ENCODE assay signal across 1 cellular context in the genomic region with DNA sequence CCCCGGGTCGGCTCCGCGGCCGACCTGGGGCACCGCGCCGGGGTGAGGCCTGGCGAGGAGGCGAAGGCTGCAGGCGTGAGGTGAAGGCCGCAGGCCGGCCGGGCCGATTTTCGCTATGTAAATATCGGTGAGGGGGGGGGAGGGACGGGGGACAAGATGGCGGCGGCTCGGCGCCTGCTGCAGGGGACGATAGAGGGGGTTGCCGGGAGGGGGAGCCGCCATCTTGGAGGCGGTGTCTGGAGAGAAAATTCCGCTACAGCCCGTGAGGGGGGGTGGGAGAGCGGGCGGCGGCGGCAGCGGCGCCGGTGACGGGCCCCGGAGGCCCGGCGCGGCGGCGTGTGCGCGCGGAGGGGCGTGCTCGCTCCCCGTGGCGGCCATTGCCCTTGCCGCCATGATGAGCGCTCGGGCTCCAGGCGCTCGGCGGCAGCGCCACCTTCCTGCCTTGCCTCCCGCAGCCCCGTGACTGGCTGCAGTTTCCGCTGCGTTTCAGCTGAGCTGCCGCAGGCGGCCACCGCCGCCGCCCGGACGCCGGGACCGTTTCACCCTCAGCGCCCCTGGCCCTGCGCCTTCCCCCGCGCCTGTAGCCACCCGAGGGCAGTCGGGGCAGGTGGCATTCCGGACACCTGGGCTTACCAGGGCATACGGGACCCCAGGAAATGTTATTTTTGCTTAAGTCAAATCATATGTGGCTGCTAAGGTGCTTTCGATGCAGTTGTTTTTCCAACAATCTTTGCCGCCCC.
A peak's percentile ranks its signal among the peaks of the same experiment; 100 is the strongest.
TF ChIP-seq lines count a peak whose summit lies in the region.

No MANE protein-coding gene starts in this region.

TF ChIP-seq in GM12878, 131 proteins besides CTCF, POLR2A, EP300 and RAD21 (continued from another document and continues in another):
- TF ChIP-seq, protein P1, sequence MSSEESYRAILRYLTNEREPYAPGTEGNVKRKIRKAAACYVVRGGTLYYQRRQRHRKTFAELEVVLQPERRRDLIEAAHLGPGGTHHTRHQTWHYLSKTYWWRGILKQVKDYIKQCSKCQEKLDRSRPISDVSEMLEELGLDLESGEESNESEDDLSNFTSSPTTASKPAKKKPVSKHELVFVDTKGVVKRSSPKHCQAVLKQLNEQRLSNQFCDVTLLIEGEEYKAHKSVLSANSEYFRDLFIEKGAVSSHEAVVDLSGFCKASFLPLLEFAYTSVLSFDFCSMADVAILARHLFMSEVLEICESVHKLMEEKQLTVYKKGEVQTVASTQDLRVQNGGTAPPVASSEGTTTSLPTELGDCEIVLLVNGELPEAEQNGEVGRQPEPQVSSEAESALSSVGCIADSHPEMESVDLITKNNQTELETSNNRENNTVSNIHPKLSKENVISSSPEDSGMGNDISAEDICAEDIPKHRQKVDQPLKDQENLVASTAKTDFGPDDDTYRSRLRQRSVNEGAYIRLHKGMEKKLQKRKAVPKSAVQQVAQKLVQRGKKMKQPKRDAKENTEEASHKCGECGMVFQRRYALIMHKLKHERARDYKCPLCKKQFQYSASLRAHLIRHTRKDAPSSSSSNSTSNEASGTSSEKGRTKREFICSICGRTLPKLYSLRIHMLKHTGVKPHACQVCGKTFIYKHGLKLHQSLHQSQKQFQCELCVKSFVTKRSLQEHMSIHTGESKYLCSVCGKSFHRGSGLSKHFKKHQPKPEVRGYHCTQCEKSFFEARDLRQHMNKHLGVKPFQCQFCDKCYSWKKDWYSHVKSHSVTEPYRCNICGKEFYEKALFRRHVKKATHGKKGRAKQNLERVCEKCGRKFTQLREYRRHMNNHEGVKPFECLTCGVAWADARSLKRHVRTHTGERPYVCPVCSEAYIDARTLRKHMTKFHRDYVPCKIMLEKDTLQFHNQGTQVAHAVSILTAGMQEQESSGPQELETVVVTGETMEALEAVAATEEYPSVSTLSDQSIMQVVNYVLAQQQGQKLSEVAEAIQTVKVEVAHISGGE (CRISPR knock-in tag; IDR thresholded peaks at IDR 0.05): no peak
- TF ChIP-seq, protein P2, sequence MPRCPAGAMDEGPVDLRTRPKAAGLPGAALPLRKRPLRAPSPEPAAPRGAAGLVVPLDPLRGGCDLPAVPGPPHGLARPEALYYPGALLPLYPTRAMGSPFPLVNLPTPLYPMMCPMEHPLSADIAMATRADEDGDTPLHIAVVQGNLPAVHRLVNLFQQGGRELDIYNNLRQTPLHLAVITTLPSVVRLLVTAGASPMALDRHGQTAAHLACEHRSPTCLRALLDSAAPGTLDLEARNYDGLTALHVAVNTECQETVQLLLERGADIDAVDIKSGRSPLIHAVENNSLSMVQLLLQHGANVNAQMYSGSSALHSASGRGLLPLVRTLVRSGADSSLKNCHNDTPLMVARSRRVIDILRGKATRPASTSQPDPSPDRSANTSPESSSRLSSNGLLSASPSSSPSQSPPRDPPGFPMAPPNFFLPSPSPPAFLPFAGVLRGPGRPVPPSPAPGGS (IDR thresholded peaks at IDR 0.05; ENCODE audit: borderline replicate concordance, insufficient read depth, low read depth, low read length, poor library complexity, severe bottlenecking): peak; percentile 30
- TF ChIP-seq MEF2B (IDR thresholded peaks at IDR 0.05; ENCODE audit: partially characterized antibody, poor library complexity, severe bottlenecking) (no peak), MYC (IDR thresholded peaks at IDR 0.05; ENCODE audit: insufficient read depth, insufficient read length, insufficient replicate concordance, low read length, severe bottlenecking) (peak; percentile 46), KLF5 (IDR thresholded peaks at IDR 0.05; ENCODE audit: partially characterized antibody) (no peak), YBX1 (IDR thresholded peaks at IDR 0.05) (no peak), BACH1 (IDR thresholded peaks at IDR 0.05; ENCODE audit: borderline replicate concordance) (peak; percentile 85), CEBPB (IDR thresholded peaks at IDR 0.05; ENCODE audit: borderline replicate concordance in 1 of 2, low read depth in 2 of 2, low read length in 2 of 2) (no peak), BMI1 (IDR thresholded peaks at IDR 0.05; ENCODE audit: borderline replicate concordance) (no peak), ZNF274 (IDR thresholded peaks at IDR 0.05; ENCODE audit: insufficient read depth, insufficient read length) (no peak), POU2F2 (IDR thresholded peaks at IDR 0.05; ENCODE audit: borderline replicate concordance, low read depth, low read length) (peak; percentile 66; the same call in 2 of the 3 replicates), NR2C2 (IDR thresholded peaks at IDR 0.05; ENCODE audit: borderline replicate concordance, control insufficient read depth, insufficient read length, low read depth) (no peak), PAX5 (IDR thresholded peaks at IDR 0.05; ENCODE audit: borderline replicate concordance, low read depth, low read length) (peak; percentile 61; the same call in 1 of the 2 replicates), NFYA (IDR thresholded peaks at IDR 0.05; ENCODE audit: borderline replicate concordance, low read depth, low read length) (no peak), MTA2 (IDR thresholded peaks at IDR 0.05; ENCODE audit: low read depth) (no peak), SMARCA5 (IDR thresholded peaks at IDR 0.05) (peak; percentile 88), POLR2AphosphoS2 (IDR thresholded peaks at IDR 0.05; ENCODE audit: low read depth, low read length) (no peak), TCF7 (IDR thresholded peaks at IDR 0.05; ENCODE audit: borderline replicate concordance) (no peak), SIX5 (IDR thresholded peaks at IDR 0.05; ENCODE audit: low read depth, low read length, severe bottlenecking) (peak; percentile 29), HDAC2 (IDR thresholded peaks at IDR 0.05) (no peak), STAT3 (IDR thresholded peaks at IDR 0.05; ENCODE audit: low read depth, low read length) (no peak), DPF2 (IDR thresholded peaks at IDR 0.05) (peak; percentile 92), ZZZ3 (IDR thresholded peaks at IDR 0.05; ENCODE audit: control insufficient read depth, insufficient read length, low read depth) (no peak), GATAD2B (conservative IDR thresholded peaks at IDR 0.05; ENCODE audit: low read depth) (peak; percentile 88), BRCA1 (IDR thresholded peaks at IDR 0.05; ENCODE audit: low read depth, low read length) (no peak), IRF4 (IDR thresholded peaks at IDR 0.05; ENCODE audit: low read depth, low read length) (no peak), MXI1 (IDR thresholded peaks at IDR 0.05; ENCODE audit: low read depth, low read length) (peak; percentile 60; the same call in 1 of the 2 replicates), NFXL1 (IDR thresholded peaks at IDR 0.05; ENCODE audit: borderline replicate concordance) (no peak), SREBF2 (IDR thresholded peaks at IDR 0.05; ENCODE audit: low read length) (no peak), ATF7 (IDR thresholded peaks at IDR 0.05; ENCODE audit: low read depth) (no peak), TARDBP (IDR thresholded peaks at IDR 0.05; ENCODE audit: borderline replicate concordance) (no peak), EZH2 (IDR thresholded peaks at IDR 0.05; ENCODE audit: borderline replicate concordance, control insufficient read depth, low read depth, low read length) (no peak), YY1 (IDR thresholded peaks at IDR 0.05; ENCODE audit: low read depth, low read length) (peak; percentile 99), RAD51 (IDR thresholded peaks at IDR 0.05) (no peak), KAT2A (conservative IDR thresholded peaks at IDR 0.05; ENCODE audit: control insufficient read depth, low read depth, low read length) (no peak), SMC3 (IDR thresholded peaks at IDR 0.05; ENCODE audit: borderline replicate concordance, low read length) (peak; percentile 17; the same call in 1 of the 2 replicates), MYB (IDR thresholded peaks at IDR 0.05; ENCODE audit: borderline replicate concordance, low read depth, low read length) (no peak)
- TF ChIP-seq, protein P3, sequence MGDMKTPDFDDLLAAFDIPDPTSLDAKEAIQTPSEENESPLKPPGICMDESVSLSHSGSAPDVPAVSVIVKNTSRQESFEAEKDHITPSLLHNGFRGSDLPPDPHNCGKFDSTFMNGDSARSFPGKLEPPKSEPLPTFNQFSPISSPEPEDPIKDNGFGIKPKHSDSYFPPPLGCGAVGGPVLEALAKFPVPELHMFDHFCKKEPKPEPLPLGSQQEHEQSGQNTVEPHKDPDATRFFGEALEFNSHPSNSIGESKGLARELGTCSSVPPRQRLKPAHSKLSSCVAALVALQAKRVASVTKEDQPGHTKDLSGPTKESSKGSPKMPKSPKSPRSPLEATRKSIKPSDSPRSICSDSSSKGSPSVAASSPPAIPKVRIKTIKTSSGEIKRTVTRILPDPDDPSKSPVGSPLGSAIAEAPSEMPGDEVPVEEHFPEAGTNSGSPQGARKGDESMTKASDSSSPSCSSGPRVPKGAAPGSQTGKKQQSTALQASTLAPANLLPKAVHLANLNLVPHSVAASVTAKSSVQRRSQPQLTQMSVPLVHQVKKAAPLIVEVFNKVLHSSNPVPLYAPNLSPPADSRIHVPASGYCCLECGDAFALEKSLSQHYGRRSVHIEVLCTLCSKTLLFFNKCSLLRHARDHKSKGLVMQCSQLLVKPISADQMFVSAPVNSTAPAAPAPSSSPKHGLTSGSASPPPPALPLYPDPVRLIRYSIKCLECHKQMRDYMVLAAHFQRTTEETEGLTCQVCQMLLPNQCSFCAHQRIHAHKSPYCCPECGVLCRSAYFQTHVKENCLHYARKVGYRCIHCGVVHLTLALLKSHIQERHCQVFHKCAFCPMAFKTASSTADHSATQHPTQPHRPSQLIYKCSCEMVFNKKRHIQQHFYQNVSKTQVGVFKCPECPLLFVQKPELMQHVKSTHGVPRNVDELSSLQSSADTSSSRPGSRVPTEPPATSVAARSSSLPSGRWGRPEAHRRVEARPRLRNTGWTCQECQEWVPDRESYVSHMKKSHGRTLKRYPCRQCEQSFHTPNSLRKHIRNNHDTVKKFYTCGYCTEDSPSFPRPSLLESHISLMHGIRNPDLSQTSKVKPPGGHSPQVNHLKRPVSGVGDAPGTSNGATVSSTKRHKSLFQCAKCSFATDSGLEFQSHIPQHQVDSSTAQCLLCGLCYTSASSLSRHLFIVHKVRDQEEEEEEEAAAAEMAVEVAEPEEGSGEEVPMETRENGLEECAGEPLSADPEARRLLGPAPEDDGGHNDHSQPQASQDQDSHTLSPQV (IDR thresholded peaks at IDR 0.05): peak; percentile 55; the same call in 1 of the 2 replicates
- TF ChIP-seq, protein P4, sequence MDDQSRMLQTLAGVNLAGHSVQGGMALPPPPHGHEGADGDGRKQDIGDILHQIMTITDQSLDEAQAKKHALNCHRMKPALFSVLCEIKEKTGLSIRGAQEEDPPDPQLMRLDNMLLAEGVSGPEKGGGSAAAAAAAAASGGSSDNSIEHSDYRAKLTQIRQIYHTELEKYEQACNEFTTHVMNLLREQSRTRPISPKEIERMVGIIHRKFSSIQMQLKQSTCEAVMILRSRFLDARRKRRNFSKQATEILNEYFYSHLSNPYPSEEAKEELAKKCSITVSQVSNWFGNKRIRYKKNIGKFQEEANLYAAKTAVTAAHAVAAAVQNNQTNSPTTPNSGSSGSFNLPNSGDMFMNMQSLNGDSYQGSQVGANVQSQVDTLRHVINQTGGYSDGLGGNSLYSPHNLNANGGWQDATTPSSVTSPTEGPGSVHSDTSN (IDR thresholded peaks at IDR 0.05; ENCODE audit: insufficient replicate concordance, low read depth, low read length): no peak
- TF ChIP-seq, protein P5, sequence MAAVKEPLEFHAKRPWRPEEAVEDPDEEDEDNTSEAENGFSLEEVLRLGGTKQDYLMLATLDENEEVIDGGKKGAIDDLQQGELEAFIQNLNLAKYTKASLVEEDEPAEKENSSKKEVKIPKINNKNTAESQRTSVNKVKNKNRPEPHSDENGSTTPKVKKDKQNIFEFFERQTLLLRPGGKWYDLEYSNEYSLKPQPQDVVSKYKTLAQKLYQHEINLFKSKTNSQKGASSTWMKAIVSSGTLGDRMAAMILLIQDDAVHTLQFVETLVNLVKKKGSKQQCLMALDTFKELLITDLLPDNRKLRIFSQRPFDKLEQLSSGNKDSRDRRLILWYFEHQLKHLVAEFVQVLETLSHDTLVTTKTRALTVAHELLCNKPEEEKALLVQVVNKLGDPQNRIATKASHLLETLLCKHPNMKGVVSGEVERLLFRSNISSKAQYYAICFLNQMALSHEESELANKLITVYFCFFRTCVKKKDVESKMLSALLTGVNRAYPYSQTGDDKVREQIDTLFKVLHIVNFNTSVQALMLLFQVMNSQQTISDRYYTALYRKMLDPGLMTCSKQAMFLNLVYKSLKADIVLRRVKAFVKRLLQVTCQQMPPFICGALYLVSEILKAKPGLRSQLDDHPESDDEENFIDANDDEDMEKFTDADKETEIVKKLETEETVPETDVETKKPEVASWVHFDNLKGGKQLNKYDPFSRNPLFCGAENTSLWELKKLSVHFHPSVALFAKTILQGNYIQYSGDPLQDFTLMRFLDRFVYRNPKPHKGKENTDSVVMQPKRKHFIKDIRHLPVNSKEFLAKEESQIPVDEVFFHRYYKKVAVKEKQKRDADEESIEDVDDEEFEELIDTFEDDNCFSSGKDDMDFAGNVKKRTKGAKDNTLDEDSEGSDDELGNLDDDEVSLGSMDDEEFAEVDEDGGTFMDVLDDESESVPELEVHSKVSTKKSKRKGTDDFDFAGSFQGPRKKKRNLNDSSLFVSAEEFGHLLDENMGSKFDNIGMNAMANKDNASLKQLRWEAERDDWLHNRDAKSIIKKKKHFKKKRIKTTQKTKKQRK (IDR thresholded peaks at IDR 0.05; ENCODE audit: low read depth, low read length): no peak
- TF ChIP-seq, protein P6, sequence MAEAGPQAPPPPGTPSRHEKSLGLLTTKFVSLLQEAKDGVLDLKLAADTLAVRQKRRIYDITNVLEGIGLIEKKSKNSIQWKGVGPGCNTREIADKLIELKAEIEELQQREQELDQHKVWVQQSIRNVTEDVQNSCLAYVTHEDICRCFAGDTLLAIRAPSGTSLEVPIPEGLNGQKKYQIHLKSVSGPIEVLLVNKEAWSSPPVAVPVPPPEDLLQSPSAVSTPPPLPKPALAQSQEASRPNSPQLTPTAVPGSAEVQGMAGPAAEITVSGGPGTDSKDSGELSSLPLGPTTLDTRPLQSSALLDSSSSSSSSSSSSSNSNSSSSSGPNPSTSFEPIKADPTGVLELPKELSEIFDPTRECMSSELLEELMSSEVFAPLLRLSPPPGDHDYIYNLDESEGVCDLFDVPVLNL (IDR thresholded peaks at IDR 0.05; ENCODE audit: low read depth, low read length): no peak
- TF ChIP-seq, protein P7, sequence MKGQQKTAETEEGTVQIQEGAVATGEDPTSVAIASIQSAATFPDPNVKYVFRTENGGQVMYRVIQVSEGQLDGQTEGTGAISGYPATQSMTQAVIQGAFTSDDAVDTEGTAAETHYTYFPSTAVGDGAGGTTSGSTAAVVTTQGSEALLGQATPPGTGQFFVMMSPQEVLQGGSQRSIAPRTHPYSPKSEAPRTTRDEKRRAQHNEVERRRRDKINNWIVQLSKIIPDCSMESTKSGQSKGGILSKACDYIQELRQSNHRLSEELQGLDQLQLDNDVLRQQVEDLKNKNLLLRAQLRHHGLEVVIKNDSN (IDR thresholded peaks at IDR 0.05; ENCODE audit: borderline replicate concordance, extremely low read length, insufficient read depth, low read depth, low read length): peak; percentile 64
- TF ChIP-seq, protein P8, sequence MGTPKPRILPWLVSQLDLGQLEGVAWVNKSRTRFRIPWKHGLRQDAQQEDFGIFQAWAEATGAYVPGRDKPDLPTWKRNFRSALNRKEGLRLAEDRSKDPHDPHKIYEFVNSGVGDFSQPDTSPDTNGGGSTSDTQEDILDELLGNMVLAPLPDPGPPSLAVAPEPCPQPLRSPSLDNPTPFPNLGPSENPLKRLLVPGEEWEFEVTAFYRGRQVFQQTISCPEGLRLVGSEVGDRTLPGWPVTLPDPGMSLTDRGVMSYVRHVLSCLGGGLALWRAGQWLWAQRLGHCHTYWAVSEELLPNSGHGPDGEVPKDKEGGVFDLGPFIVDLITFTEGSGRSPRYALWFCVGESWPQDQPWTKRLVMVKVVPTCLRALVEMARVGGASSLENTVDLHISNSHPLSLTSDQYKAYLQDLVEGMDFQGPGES (IDR thresholded peaks at IDR 0.05): no peak
- TF ChIP-seq, protein P9, sequence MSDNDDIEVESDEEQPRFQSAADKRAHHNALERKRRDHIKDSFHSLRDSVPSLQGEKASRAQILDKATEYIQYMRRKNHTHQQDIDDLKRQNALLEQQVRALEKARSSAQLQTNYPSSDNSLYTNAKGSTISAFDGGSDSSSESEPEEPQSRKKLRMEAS (IDR thresholded peaks at IDR 0.05; ENCODE audit: low read depth, low read length): peak; percentile 47; the same call in 1 of the 2 replicates
